14 cellular contexts compared by ENCODE assay signal in genomic region chr7:54985405-54986360, GRCh38. TPM values are rescaled to one million over a fixed set of nuclear protein-coding genes. Genes with fewer than 3 reads are reported as not detected.
DNase-seq lines count a peak whose midpoint lies in the region; ATAC-seq and TF ChIP-seq lines count a peak whose summit lies in the region.
"Had no signal": no experiment of that assay in that cellular context is flagged by ENCODE, and none has a peak within 500 bp of the region (broad histone marks: within the 10 kb centered on the region; RNA-seq: fewer than 3 reads in every experiment).

No MANE protein-coding gene starts in this region.

- H3K27me3 ChIP-seq in H9 (ENCODE audit: insufficient read depth, low read length) (no peaks in the 10 kb centered on the region), SK-N-SH (ENCODE audit: insufficient read depth) (no peaks in the 10 kb centered on the region)
- H3K27me3 ChIP-seq: esophagus squamous epithelium had no signal

- no peaks in the 10 kb centered on the region for H3K23me2 ChIP-seq in H9 (ENCODE audit: insufficient read length, low read depth, low read length, poor library complexity, severe bottlenecking)

- H2AK5ac ChIP-seq in H9 (ENCODE audit: insufficient read length, low read length): no peak overlapping the region

- no CpG with 5 or more reads among the region's 7 CpGs for WGBS in H9 (ENCODE audit: extremely low coverage, insufficient read length, low lambda C conversion rate)
- WGBS in SK-N-SH (ENCODE audit: low lambda C conversion rate): 29% methylated on average over 7 of the region's 7 CpGs

- H3K4me3 Mint-ChIP-seq in H9: no peak overlapping the region
- H3K4me3 Mint-ChIP-seq: brain; stimulated activated naive B cell treated with anti-CD40 and anti-IgM and Interleukin-4, amounts not matched to agents 10 μg/mL and 1 μg/mL and 100 μg/mL, for 72 hours had no signal

- no peak overlapping the region for H4K91ac ChIP-seq in H9 (ENCODE audit: insufficient read length, low read depth, low read length)

- H3K9me3 ChIP-seq in H9 (ENCODE audit: control insufficient read depth, low read depth, low read length): no peaks in the 10 kb centered on the region
- peaks cover 5% of the 10 kb centered on the region; the same call in 1 of the 2 replicates for H3K9me3 ChIP-seq in SK-N-SH
- H3K9me3 ChIP-seq: esophagus squamous epithelium had no signal

- H3K18ac ChIP-seq in H9 (ENCODE audit: insufficient read length, low read depth, low read length): no peak overlapping the region

- H3K9me2 ChIP-seq in SK-N-SH: no peaks in the 10 kb centered on the region

- H4K20me1 ChIP-seq in H9 (ENCODE audit: control insufficient read depth, insufficient read depth, insufficient read length) (no peaks in the 10 kb centered on the region), SK-N-SH (ENCODE audit: insufficient read depth) (no peaks in the 10 kb centered on the region)

- H3K27ac Mint-ChIP-seq in H9: peak overlapping the region in 1 of 3 experiments; percentile 65; a peak in 1 of 7 replicates
- H3K27ac Mint-ChIP-seq: brain; stimulated activated naive B cell treated with anti-CD40 and anti-IgM and Interleukin-4, amounts not matched to agents 10 μg/mL and 1 μg/mL and 100 μg/mL, for 72 hours had no signal

- H3K4me3 ChIP-seq in SK-N-SH (ENCODE audit: low read depth in 2 of 2, low read length in 1 of 2) (peak overlapping the region in 1 of 2 experiments; percentile 2; a peak in 1 of 4 replicates), fibroblast of the aortic adventitia (ENCODE audit: low read depth, low read length) (no peak overlapping the region)
- H3K4me3 ChIP-seq: esophagus squamous epithelium had no signal

- H2BK20ac ChIP-seq in H9 (ENCODE audit: low read depth, low read length, poor library complexity, severe bottlenecking): no peak overlapping the region

- H2BK12ac ChIP-seq in H9 (ENCODE audit: insufficient read length, low read depth, low read length): peak overlapping the region; percentile 35

- no peak for TF ChIP-seq RAD21 in SK-N-SH (IDR thresholded peaks at IDR 0.05; ENCODE audit: low read length)

- TF ChIP-seq EP300 in SK-N-SH (IDR thresholded peaks at IDR 0.05; ENCODE audit: borderline replicate concordance in 1 of 2, low read depth in 1 of 2, low read length in 1 of 2): peak; percentile 37 to 95; a peak in 3 of 4 replicates

- no peak overlapping the region for H3K4ac ChIP-seq in H9 (ENCODE audit: low read depth, low read length)

- ATAC-seq in HG02840 (IDR thresholded peaks at IDR 0.05; ENCODE audit: low FRiP score, unreplicated experiment): no peak
- ATAC-seq: left lobe of liver; stimulated activated naive B cell treated with anti-CD40 and anti-IgM and Interleukin-4, amounts not matched to agents 10 μg/mL and 1 μg/mL and 100 μg/mL, for 72 hours had no signal

- H3K14ac ChIP-seq in H9 (ENCODE audit: insufficient read depth, low read length): no peak overlapping the region

- H3K9ac ChIP-seq in H9 (ENCODE audit: extremely low read depth, insufficient read length, low read length) (no peak overlapping the region), SK-N-SH (peak overlapping the region; percentile 43; the same call in 1 of the 2 replicates)

- H2BK15ac ChIP-seq in H9 (ENCODE audit: low read depth, low read length): no peak overlapping the region

- no peaks in the 10 kb centered on the region; a peak in 1 of 7 replicates for H3K36me3 Mint-ChIP-seq in H9 (ENCODE audit: insufficient read depth in 1 of 3, low read depth in 3 of 3)
- H3K36me3 Mint-ChIP-seq: brain; stimulated activated naive B cell treated with anti-CD40 and anti-IgM and Interleukin-4, amounts not matched to agents 10 μg/mL and 1 μg/mL and 100 μg/mL, for 72 hours had no signal

- H3K56ac ChIP-seq in H9 (ENCODE audit: insufficient read length, low read depth, low read length): no peak overlapping the region

- H3K23ac ChIP-seq in H9 (ENCODE audit: insufficient read length, low read depth, low read length): no peak overlapping the region

- H4K8ac ChIP-seq in H9 (replicated peaks; ENCODE audit: insufficient read length, low read depth, low read length): no peak overlapping the region

- H2AFZ ChIP-seq in H9 (ENCODE audit: low read length) (no peak overlapping the region), SK-N-SH (ENCODE audit: low read depth) (peak overlapping the region; percentile 41; the same call in 1 of the 2 replicates)

- DNase-seq in H9 (no peak), SK-N-SH (no peak), fibroblast of the aortic adventitia (ENCODE audit: low read depth) (peak; percentile 69), middle frontal gyrus (ENCODE audit: extremely low spot score, low spot score) (no peak), NCI-H1930 (lab: John Stamatoyannopoulos, UW) (no peak), midbrain (lab: John Stamatoyannopoulos, UW) (no peak)
- DNase-seq: DND-41; esophagus squamous epithelium; occipital lobe; stimulated activated CD4-positive, alpha-beta T cell treated with anti-CD3 and anti-CD28 coated beads, Interleukin-1b, Interleukin-23, amount 100 ng/mL, for 48 hours; stimulated activated naive B cell treated with anti-CD40 and anti-IgM and Interleukin-4, amounts not matched to agents 10 μg/mL and 1 μg/mL and 100 μg/mL, for 72 hours had no signal

- no peak overlapping the region for H2BK5ac ChIP-seq in H9 (ENCODE audit: insufficient read length, low read length)

- CTCF ChIA-PET in SK-N-SH (lab: Yijun Ruan, JAX): interaction anchor here (0.7 kb wide), 1 partner anchor 65 kb away, joined by 3 read pairs; no protein-coding TSS in a partner anchor

- TF ChIP-seq CTCF in H9 (conservative IDR thresholded peaks at IDR 0.05) (no peak), SK-N-SH (IDR thresholded peaks at IDR 0.05) (no peak), fibroblast of the aortic adventitia (IDR thresholded peaks at IDR 0.05; ENCODE audit: insufficient read depth, low read length) (no peak)

- H3K4me2 ChIP-seq in H9 (ENCODE audit: insufficient read depth, insufficient read length, low read length): no peak overlapping the region
- peak overlapping the region; percentile 44 for H3K4me2 ChIP-seq in SK-N-SH

- POLR2A ChIA-PET in SK-N-SH (lab: Yijun Ruan, JAX): interaction anchor here (0.6 kb wide), 1 partner anchor 40 kb away, joined by 3 read pairs; no protein-coding TSS in a partner anchor

- no peaks in the 10 kb centered on the region for H3K4me1 ChIP-seq in H9 (ENCODE audit: insufficient read depth, low read length)
- H3K4me1 ChIP-seq in SK-N-SH (ENCODE audit: control insufficient read depth in 1 of 2, insufficient read depth in 2 of 2, low read depth in 1 of 2, low read length in 1 of 2): peaks cover 3 to 5% of the 10 kb centered on the region in 2 experiments; a peak in 1 of 4 replicates
- H3K4me1 ChIP-seq: esophagus squamous epithelium had no signal

- no peaks in the 10 kb centered on the region for H3K36me3 ChIP-seq in SK-N-SH (replicated peaks in 1 of 2; ENCODE audit: control insufficient read depth in 1 of 2, insufficient read depth in 2 of 2, low read length in 1 of 2)
- H3K36me3 ChIP-seq: esophagus squamous epithelium had no signal

- H3K9me3 Mint-ChIP-seq in H9: no peaks in the 10 kb centered on the region

- H3K27ac ChIP-seq in H9 (ENCODE audit: insufficient read length, low read depth, low read length) (no peak overlapping the region), SK-N-SH (ENCODE audit: low read depth in 2 of 2, low read length in 1 of 2) (peak overlapping the region in 1 of 2 experiments; percentile 89; a peak in 2 of 4 replicates)

- no peaks in the 10 kb centered on the region for H3K79me1 ChIP-seq in H9 (ENCODE audit: insufficient read depth, low read depth, low read length, poor library complexity, severe bottlenecking)

- no peak overlapping the region for H4K5ac ChIP-seq in H9 (ENCODE audit: insufficient read length, low read depth, low read length)

- H3K4me1 Mint-ChIP-seq in H9: no peaks in the 10 kb centered on the region
- H3K4me1 Mint-ChIP-seq: brain; stimulated activated naive B cell treated with anti-CD40 and anti-IgM and Interleukin-4, amounts not matched to agents 10 μg/mL and 1 μg/mL and 100 μg/mL, for 72 hours had no signal

- no peak overlapping the region for H3T11ph ChIP-seq in H9 (ENCODE audit: low read length)

- H3K79me2 ChIP-seq in H9 (ENCODE audit: insufficient read depth, low read length): no peaks in the 10 kb centered on the region
- no peaks in the 10 kb centered on the region for H3K79me2 ChIP-seq in SK-N-SH (ENCODE audit: insufficient read depth)

- H3F3A ChIP-seq in SK-N-SH (replicated peaks; ENCODE audit: insufficient read depth): peaks cover 19% of the 10 kb centered on the region

- H2BK120ac ChIP-seq in H9 (ENCODE audit: low read depth, low read length, poor library complexity, severe bottlenecking): no peak overlapping the region

- H3K27me3 Mint-ChIP-seq in H9 (ENCODE audit: low read depth): peaks cover 6% of the 10 kb centered on the region; the same call in 1 of the 2 replicates

TF ChIP-seq in SK-N-SH, 30 proteins besides CTCF, POLR2A, EP300 and RAD21 (continues in another document):
- TF ChIP-seq FOSL2 (IDR thresholded peaks at IDR 0.05; ENCODE audit: borderline replicate concordance, low read depth) (peak; percentile 99), JUND (IDR thresholded peaks at IDR 0.05) (peak; percentile 95)

RNA-seq across cellular contexts. Expression of gene EGFR, which starts 33.1 kb away (rescaled TPM):
- total RNA-seq in H9 (2021): 3.1 and 3.3 TPM in 2 replicates
- 30.7 and 37.6 TPM in 2 replicates for polyA plus RNA-seq in SK-N-SH (2012; rRNA removed)
- 28.1 and 35.5 TPM in 2 replicates for polyA plus RNA-seq in SK-N-SH (2012; cell fraction: cytosol; rRNA removed)
- polyA plus RNA-seq in SK-N-SH (2012; cell fraction: nucleus; rRNA removed): 63.1 and 73.2 TPM in 2 replicates
- 48.3 and 147 TPM in 2 replicates for total RNA-seq in fibroblast of the aortic adventitia (ENCODE audit: low replicate concordance)

Comparison
In these comparisons a context has a peak if more than half of its experiments do, and no peak if none do; other contexts are left out.
1. RNA of gene EGFR, which starts 33.1 kb away (total RNA-seq): 48.3 to 147 TPM in fibroblast of the aortic adventitia; 3.1 to 3.3 TPM in H9; every median in the first group is over 10 times any median in the second.